In genomic region chr12:30846776-30847175, GRCh38 we compare ENCODE assay signal across 5 cellular contexts.
"Had no signal": no experiment of that assay in that cellular context is flagged by ENCODE, and none has a peak within 500 bp of the region (broad histone marks: within the 10 kb centered on the region; RNA-seq: fewer than 3 reads in every experiment).

No MANE protein-coding gene starts in this region.

- H3K4me3 ChIP-seq: GM23338, HAP-1, K562 had no signal

- H3K27ac Mint-ChIP-seq: GM23338, HFFc6 had no signal

- ATAC-seq: GM23338 had no signal

- H3K4me3 Mint-ChIP-seq: GM23338, HFFc6 had no signal

- DNase-seq: KG1 had no signal

- H3K9me3 ChIP-seq: HAP-1 had no signal

- H2AFZ ChIP-seq: GM23338 had no signal

- H3K4me2 ChIP-seq: GM23338 had no signal

- H3K36me3 ChIP-seq: HAP-1 had no signal

- H3K4me1 ChIP-seq: HAP-1 had no signal

- H3K9me3 Mint-ChIP-seq: GM23338, HFFc6 had no signal
